20 cellular contexts compared by ENCODE assay signal in genomic region chr6:159688977-159689376, GRCh38. TPM values are rescaled to one million over a fixed set of nuclear protein-coding genes. Genes with fewer than 3 reads are reported as not detected.
DNase-seq lines count a peak whose midpoint lies in the region; ATAC-seq and TF ChIP-seq lines count a peak whose summit lies in the region.
"Had no signal": no experiment of that assay in that cellular context is flagged by ENCODE, and none has a peak within 500 bp of the region (broad histone marks: within the 10 kb centered on the region; RNA-seq: fewer than 3 reads in every experiment).

No MANE protein-coding gene starts in this region.

- DNase-seq in natural killer cell treated with Interleukin-12 subunit alpha and Interleukin-12 subunit beta and Interleukin-15 and Interleukin-18, amount 100 ng/mL, for 72 hours (ENCODE audit: low spot score), result no peak
- DNase-seq in natural killer cell (no peak), breast epithelium (ENCODE audit: low spot score in 2 of 2) (no peak), nephron progenitor cell (no peak), upper lobe of right lung (no peak), DMS114 treated with DMSO at 0.1 percent for 48 hours (lab: John Stamatoyannopoulos, UW; ENCODE audit: unreplicated experiment) (no peak)
- DNase-seq in activated effector memory CD4-positive, alpha-beta T cell treated with anti-CD3 and anti-CD28 coated beads, Interleukin-2, amount 50 U/mL, for 16 hours, result no peak
- DNase-seq: body of pancreas, NCI-H2081, NCI-H510A treated with DMSO at 0.1 percent for 48 hours, T-cell, testis had no signal

- TF ChIP-seq CTCF in natural killer cell (IDR thresholded peaks at IDR 0.05) (no peak), breast epithelium (IDR thresholded peaks at IDR 0.05) (no peak), nephron progenitor cell (IDR thresholded peaks at IDR 0.05) (no peak), upper lobe of right lung (IDR thresholded peaks at IDR 0.05) (no peak)

- TF ChIP-seq POLR2A in breast epithelium (IDR thresholded peaks at IDR 0.05), result no peak

- ATAC-seq in natural killer cell treated with Interleukin-12 subunit alpha and Interleukin-12 subunit beta and Interleukin-15 and Interleukin-18, amount 100 ng/mL, for 72 hours, result no peak
- ATAC-seq in natural killer cell, result no peak
- no peak for ATAC-seq in upper lobe of right lung
- ATAC-seq in GM19328 (IDR thresholded peaks at IDR 0.05; ENCODE audit: unreplicated experiment), result no peak
- ATAC-seq: body of pancreas, GM23338, K562, Right ventricle myocardium inferior, T-cell had no signal

- H3K27ac ChIP-seq in breast epithelium (peak overlapping the region; percentile 10 to 29), upper lobe of right lung (no peak overlapping the region)
- H3K27ac ChIP-seq: right atrium auricular region, testis had no signal

- H3K27me3 ChIP-seq in breast epithelium, result no peaks in the 10 kb centered on the region
- H3K27me3 ChIP-seq in upper lobe of right lung, result no peaks in the 10 kb centered on the region
- H3K27me3 ChIP-seq: body of pancreas, esophagus muscularis mucosa, right atrium auricular region, testis had no signal

- H3K4me3 ChIP-seq in breast epithelium, result peak overlapping the region; percentile 20 to 95 (median 94)
- peak overlapping the region; percentile 20 for H3K4me3 ChIP-seq in upper lobe of right lung
- H3K4me3 ChIP-seq: body of pancreas, GM23338, K562, right atrium auricular region, testis had no signal

- H3K9me3 ChIP-seq in breast epithelium (no peaks in the 10 kb centered on the region), upper lobe of right lung (no peaks in the 10 kb centered on the region)
- H3K9me3 ChIP-seq: body of pancreas, esophagus muscularis mucosa, right atrium auricular region, testis had no signal

- H3K36me3 ChIP-seq in breast epithelium (no peaks in the 10 kb centered on the region), upper lobe of right lung (peaks cover 57% of the 10 kb centered on the region)

- H3K9me3 Mint-ChIP-seq in natural killer cell treated with Interleukin-12 subunit alpha and Interleukin-12 subunit beta and Interleukin-15 and Interleukin-18, amount 100 ng/mL, for 72 hours, result no peaks in the 10 kb centered on the region
- H3K9me3 Mint-ChIP-seq in natural killer cell (no peaks in the 10 kb centered on the region), nephron progenitor cell (no peaks in the 10 kb centered on the region)
- H3K9me3 Mint-ChIP-seq: GM23338, nephron, T-cell had no signal

- no peaks in the 10 kb centered on the region for H3K27me3 Mint-ChIP-seq in natural killer cell treated with Interleukin-12 subunit alpha and Interleukin-12 subunit beta and Interleukin-15 and Interleukin-18, amount 100 ng/mL, for 72 hours
- H3K27me3 Mint-ChIP-seq in natural killer cell (ENCODE audit: low read depth in 2 of 2), result no peaks in the 10 kb centered on the region
- H3K27me3 Mint-ChIP-seq in nephron progenitor cell (ENCODE audit: low read depth, poor library complexity), result no peaks in the 10 kb centered on the region
- H3K27me3 Mint-ChIP-seq: B cell, T-cell had no signal

- peaks cover 43% of the 10 kb centered on the region for H3K36me3 Mint-ChIP-seq in natural killer cell treated with Interleukin-12 subunit alpha and Interleukin-12 subunit beta and Interleukin-15 and Interleukin-18, amount 100 ng/mL, for 72 hours
- H3K36me3 Mint-ChIP-seq in natural killer cell (no peaks in the 10 kb centered on the region), nephron progenitor cell (ENCODE audit: low read depth) (peaks cover 49% of the 10 kb centered on the region)

- intact Hi-C loops in natural killer cell (cut with micrococcal nuclease) (no loop called here), breast epithelium (cut with DNase I; ENCODE audit: low total_unique reads) (no loop called here), upper lobe of right lung (cut with DNase I) (no loop called here)

- H3K4me1 ChIP-seq in breast epithelium (peaks cover 0 to 8% of the 10 kb centered on the region in 2 donors), upper lobe of right lung (peaks cover 42% of the 10 kb centered on the region)

- H3K4me1 Mint-ChIP-seq in natural killer cell treated with Interleukin-12 subunit alpha and Interleukin-12 subunit beta and Interleukin-15 and Interleukin-18, amount 100 ng/mL, for 72 hours (ENCODE audit: low read depth in 2 of 2), result peaks cover 36 to 37% of the 10 kb centered on the region in 2 donors
- H3K4me1 Mint-ChIP-seq in natural killer cell (peaks cover 20 to 31% of the 10 kb centered on the region in 2 donors), nephron progenitor cell (peaks cover 21% of the 10 kb centered on the region)

- H3K27ac Mint-ChIP-seq in natural killer cell treated with Interleukin-12 subunit alpha and Interleukin-12 subunit beta and Interleukin-15 and Interleukin-18, amount 100 ng/mL, for 72 hours, result peak overlapping the region; percentile 73 to 80
- H3K27ac Mint-ChIP-seq in natural killer cell, result no peak overlapping the region
- peak overlapping the region; percentile 33 for H3K27ac Mint-ChIP-seq in nephron progenitor cell
- H3K27ac Mint-ChIP-seq: B cell, nephron had no signal

- peak overlapping the region; percentile 73 for H3K4me3 Mint-ChIP-seq in natural killer cell treated with Interleukin-12 subunit alpha and Interleukin-12 subunit beta and Interleukin-15 and Interleukin-18, amount 100 ng/mL, for 72 hours
- no peak overlapping the region for H3K4me3 Mint-ChIP-seq in natural killer cell
- H3K4me3 Mint-ChIP-seq in nephron progenitor cell, result no peak overlapping the region
- H3K4me3 Mint-ChIP-seq: B cell, GM23338 had no signal

RNA-seq across cellular contexts. Expression of gene SOD2, which starts 4.1 kb away (rescaled TPM):
- 100 to 1,000 TPM; 232 to 842 TPM for total RNA-seq in natural killer cell treated with Interleukin-12 subunit alpha and Interleukin-12 subunit beta and Interleukin-15 and Interleukin-18, amount 100 ng/mL, for 72 hours
- total RNA-seq in natural killer cell (100 to 1,000 TPM in 2 of 3 donors, 10 to 100 TPM in 1; 81.3 to 156 (median 138) TPM), breast epithelium (1,000 to 10,000 TPM in 2 of 3 donors, 100 to 1,000 TPM in 1; 999 to 1,273 (median 1,163) TPM), upper lobe of right lung (374 TPM)

RNA-seq across cellular contexts. Expression of gene WTAP, which starts 38.3 kb away (rescaled TPM):
- 100 to 1,000 TPM in 1 of 2 donors, 10 to 100 TPM in 1; 98.4 to 106 TPM for total RNA-seq in natural killer cell treated with Interleukin-12 subunit alpha and Interleukin-12 subunit beta and Interleukin-15 and Interleukin-18, amount 100 ng/mL, for 72 hours
- total RNA-seq in natural killer cell, result 100 to 1,000 TPM; 141 to 167 (median 164) TPM
- 100 to 1,000 TPM; 115 to 153 (median 116) TPM for total RNA-seq in breast epithelium
- 77.4 TPM for total RNA-seq in upper lobe of right lung

Comparison
In these comparisons a context has a peak if more than half of its experiments do, and no peak if none do; other contexts are left out.
1. H3K27ac Mint-ChIP-seq: peak in natural killer cell treated with Interleukin-12 subunit alpha and Interleukin-12 subunit beta and Interleukin-15 and Interleukin-18, amount 100 ng/mL, for 72 hours (2 of 2) and nephron progenitor cell (single experiment); none in natural killer cell (0 of 2).